8 cellular contexts compared by ENCODE assay signal in genomic region chr6:73694711-73695411, GRCh38. TPM values are rescaled to one million over a fixed set of nuclear protein-coding genes. Genes with fewer than 3 reads are reported as not detected.
DNase-seq lines count a peak whose midpoint lies in the region; ATAC-seq and TF ChIP-seq lines count a peak whose summit lies in the region.

No MANE protein-coding gene starts in this region.

- CTCF ChIA-PET in activated CD4-positive, alpha-beta memory T cell treated with anti-CD3 and anti-CD28 coated beads, Interleukin-2, amount 10 ng/mL, durations not matched to agents 7 days and 5 days (lab: Charles Lee) = interaction anchor here (1.2 to 1.8 kb wide), 2 partner anchors 19 to 146 kb away, joined by 3 to 4 read pairs; no protein-coding TSS in a partner anchor

- H3K27me3 ChIP-seq in SJCRH30 = no peaks in the 10 kb centered on the region

- H3K36me3 ChIP-seq in SJCRH30 = no peaks in the 10 kb centered on the region

- peaks cover 27% of the 10 kb centered on the region; the same call in 1 of the 2 replicates for H3K36me3 Mint-ChIP-seq in HFFc6 (ENCODE audit: low read depth)
- H3K36me3 Mint-ChIP-seq in activated CD4-positive, alpha-beta memory T cell treated with anti-CD3 and anti-CD28 coated beads, Interleukin-2, amount 10 ng/mL, durations not matched to agents 7 days and 5 days (ENCODE audit: low read depth) = peaks cover 19% of the 10 kb centered on the region
- H3K36me3 Mint-ChIP-seq in stimulated activated effector memory CD8-positive, alpha-beta T cell treated with anti-CD3 and anti-CD28 coated beads, Interleukin-12 subunit alpha, Interleukin-12 subunit beta, amount 100 ng/mL, for 72 hours = peaks cover 17% of the 10 kb centered on the region

- H3K4me3 Mint-ChIP-seq in HFFc6 = peak overlapping the region; percentile 95
- H3K4me3 Mint-ChIP-seq in activated CD4-positive, alpha-beta memory T cell treated with anti-CD3 and anti-CD28 coated beads, Interleukin-2, amount 10 ng/mL, durations not matched to agents 7 days and 5 days = peak overlapping the region; percentile 82
- peak overlapping the region; percentile 75 for H3K4me3 Mint-ChIP-seq in stimulated activated effector memory CD8-positive, alpha-beta T cell treated with anti-CD3 and anti-CD28 coated beads, Interleukin-12 subunit alpha, Interleukin-12 subunit beta, amount 100 ng/mL, for 72 hours

- no peak overlapping the region for H3K27ac ChIP-seq in SJCRH30

- H3K9me3 Mint-ChIP-seq in HFFc6 = no peaks in the 10 kb centered on the region
- H3K9me3 Mint-ChIP-seq in activated CD4-positive, alpha-beta memory T cell treated with anti-CD3 and anti-CD28 coated beads, Interleukin-2, amount 10 ng/mL, durations not matched to agents 7 days and 5 days = no peaks in the 10 kb centered on the region
- no peaks in the 10 kb centered on the region for H3K9me3 Mint-ChIP-seq in stimulated activated effector memory CD8-positive, alpha-beta T cell treated with anti-CD3 and anti-CD28 coated beads, Interleukin-12 subunit alpha, Interleukin-12 subunit beta, amount 100 ng/mL, for 72 hours

- peaks cover 64% of the 10 kb centered on the region for H3K4me1 Mint-ChIP-seq in HFFc6 (ENCODE audit: low read depth)
- H3K4me1 Mint-ChIP-seq in activated CD4-positive, alpha-beta memory T cell treated with anti-CD3 and anti-CD28 coated beads, Interleukin-2, amount 10 ng/mL, durations not matched to agents 7 days and 5 days = peaks cover 39% of the 10 kb centered on the region
- H3K4me1 Mint-ChIP-seq in stimulated activated effector memory CD8-positive, alpha-beta T cell treated with anti-CD3 and anti-CD28 coated beads, Interleukin-12 subunit alpha, Interleukin-12 subunit beta, amount 100 ng/mL, for 72 hours = peaks cover 36% of the 10 kb centered on the region

- ATAC-seq in stimulated activated effector memory CD8-positive, alpha-beta T cell treated with anti-CD3 and anti-CD28 coated beads, Interleukin-12 subunit alpha, Interleukin-12 subunit beta, amount 100 ng/mL, for 72 hours = peak; percentile 6

- intact Hi-C loops in head of caudate nucleus (cut with DNase I) = no loop called here

- no peaks in the 10 kb centered on the region for H3K9me3 ChIP-seq in SJCRH30 (replicated peaks)

- H3K27ac Mint-ChIP-seq in HFFc6 = peak overlapping the region; percentile 96
- peak overlapping the region; percentile 50 for H3K27ac Mint-ChIP-seq in activated CD4-positive, alpha-beta memory T cell treated with anti-CD3 and anti-CD28 coated beads, Interleukin-2, amount 10 ng/mL, durations not matched to agents 7 days and 5 days
- H3K27ac Mint-ChIP-seq in stimulated activated effector memory CD8-positive, alpha-beta T cell treated with anti-CD3 and anti-CD28 coated beads, Interleukin-12 subunit alpha, Interleukin-12 subunit beta, amount 100 ng/mL, for 72 hours = peak overlapping the region; percentile 96

- no peak for TF ChIP-seq CTCF in HFFc6 (IDR thresholded peaks at IDR 0.05)

- no peaks in the 10 kb centered on the region; the same call in none of the 2 replicates for H3K27me3 Mint-ChIP-seq in HFFc6 (ENCODE audit: insufficient read depth)
- peaks cover 5% of the 10 kb centered on the region for H3K27me3 Mint-ChIP-seq in activated CD4-positive, alpha-beta memory T cell treated with anti-CD3 and anti-CD28 coated beads, Interleukin-2, amount 10 ng/mL, durations not matched to agents 7 days and 5 days

- 0 out of 2 replicates have a peak, but pooled peaks cover 2% of the 10 kb centered on the region for H3K4me1 ChIP-seq in SJCRH30

- POLR2A ChIA-PET in activated CD4-positive, alpha-beta memory T cell treated with anti-CD3 and anti-CD28 coated beads, Interleukin-2, amount 10 ng/mL, durations not matched to agents 7 days and 5 days (lab: Charles Lee) = interaction anchor here (1.1 to 1.7 kb wide), 5 partner anchors 19 to 179 kb away, joined by 4 to 8 read pairs (median 4); partner anchors contain the start of genes EEF1A1 and SLC17A5

- DNase-seq in HFFc6 (peak; percentile 72), head of caudate nucleus (peak in 33 of 42 donors; percentile 5 to 73 (median 31)), SKM-1 treated with dmso at 0.1 percent for 144 hours (lab: John Stamatoyannopoulos, UW; ENCODE audit: unreplicated experiment) (no peak), NCI-H82 (lab: John Stamatoyannopoulos, UW) (no peak), SJCRH30 (no peak)
- DNase-seq in activated CD4-positive, alpha-beta memory T cell treated with anti-CD3 and anti-CD28 coated beads, Interleukin-2, amount 10 ng/mL, durations not matched to agents 7 days and 5 days = no peak
- DNase-seq in stimulated activated effector memory CD8-positive, alpha-beta T cell treated with anti-CD3 and anti-CD28 coated beads, Interleukin-12 subunit alpha, Interleukin-12 subunit beta, amount 100 ng/mL, for 72 hours (ENCODE audit: low spot score in 2 of 2) = no peak
- DNase-seq in stimulated activated CD4-positive, alpha-beta T cell treated with anti-CD3 and anti-CD28 coated beads, Interleukin-4, amount 100 ng/mL, for 4 hours = no peak

- H3K4me3 ChIP-seq in SJCRH30 = no peak overlapping the region

RNA-seq across cellular contexts. Expression of gene CD109, which starts 1.1 kb away (rescaled TPM):
- total RNA-seq in HFFc6 (2021; fragmentation: NEBNext Ultra II Directional; extraction: Animal tissue kit (Norgen Biotek cat#: 25700)) = 10 to 100 TPM; 32.5 to 56.3 (median 48.9) TPM
- total RNA-seq in activated CD4-positive, alpha-beta memory T cell treated with anti-CD3 and anti-CD28 coated beads, Interleukin-2, amount 10 ng/mL, durations not matched to agents 7 days and 5 days = 10 to 100 TPM; 13.6 to 15.0 TPM
- 4.7 and 4.9 TPM in 2 replicates for total RNA-seq in SJCRH30 (2014; rRNA removed; shearing (Covaris generic))

RNA-seq across cellular contexts. Expression of gene SLC17A5, which starts 41.1 kb away (rescaled TPM):
- 10 to 100 TPM; 20.4 to 29.9 (median 26.8) TPM for total RNA-seq in HFFc6 (2021; fragmentation: NEBNext Ultra II Directional; extraction: Animal tissue kit (Norgen Biotek cat#: 25700))
- 1 to 10 TPM; 8.0 to 9.5 TPM for total RNA-seq in activated CD4-positive, alpha-beta memory T cell treated with anti-CD3 and anti-CD28 coated beads, Interleukin-2, amount 10 ng/mL, durations not matched to agents 7 days and 5 days
- 3.4 and 4.1 TPM in 2 replicates for total RNA-seq in SJCRH30 (2014; rRNA removed; shearing (Covaris generic))

Comparison
In these comparisons a context has a peak if more than half of its experiments do, and no peak if none do; other contexts are left out.
1. DNase-seq: peak in HFFc6 (single experiment) and head of caudate nucleus (33 of 42); none in activated CD4-positive, alpha-beta memory T cell treated with anti-CD3 and anti-CD28 coated beads, Interleukin-2, amount 10 ng/mL, durations not matched to agents 7 days and 5 days (single experiment), stimulated activated effector memory CD8-positive, alpha-beta T cell treated with anti-CD3 and anti-CD28 coated beads, Interleukin-12 subunit alpha, Interleukin-12 subunit beta, amount 100 ng/mL, for 72 hours (0 of 2), SKM-1 treated with dmso at 0.1 percent for 144 hours (single experiment), stimulated activated CD4-positive, alpha-beta T cell treated with anti-CD3 and anti-CD28 coated beads, Interleukin-4, amount 100 ng/mL, for 4 hours (0 of 2), NCI-H82 (single experiment) and SJCRH30 (0 of 2).
2. Peak in every context shown above with its lines, with median percentiles within 50 percentile points of each other: H3K27ac Mint-ChIP-seq and H3K4me3 Mint-ChIP-seq.